Comparison of ENCODE assay signal across 23 cellular contexts in the genomic region with DNA sequence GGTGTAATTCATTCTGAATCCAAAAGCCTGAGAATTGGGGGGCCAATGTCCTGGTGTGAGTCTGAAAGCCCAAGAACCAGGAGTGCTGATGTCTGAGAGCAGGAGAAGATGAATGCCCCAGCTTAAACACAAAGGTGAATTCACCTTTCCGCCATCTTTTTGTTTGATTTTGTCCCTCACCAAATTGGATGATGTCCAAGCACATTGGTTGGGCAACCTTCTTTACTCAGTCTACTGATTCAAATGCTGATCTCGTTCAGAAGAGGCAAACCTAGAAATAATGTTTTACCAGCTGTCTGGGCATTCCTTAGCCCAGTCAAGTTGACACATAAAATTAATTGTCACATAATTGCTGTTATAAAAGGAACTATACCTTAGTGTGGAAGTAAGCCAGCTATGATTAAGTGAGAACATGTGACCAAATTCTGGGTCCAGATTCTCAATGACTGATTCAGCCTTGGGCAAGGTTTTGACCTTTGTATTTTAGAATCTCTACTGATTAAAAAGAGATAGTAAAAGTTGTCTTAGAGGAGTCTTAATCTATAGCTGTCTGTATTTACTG. TPM values are rescaled to one million over a fixed set of nuclear protein-coding genes. Genes with fewer than 3 reads are reported as not detected.
A peak's percentile ranks its signal among the peaks of the same experiment; 100 is the strongest.
DNase-seq lines count a peak whose midpoint lies in the region; ATAC-seq and TF ChIP-seq lines count a peak whose summit lies in the region.
"Had no signal": no experiment of that assay in that cellular context is flagged by ENCODE, and none has a peak within 500 bp of the region (broad histone marks: within the 10 kb centered on the region; RNA-seq: fewer than 3 reads in every experiment).

No MANE protein-coding gene starts in this region.

- H3K4me1 ChIP-seq in PC-3 (ENCODE audit: insufficient read depth, low read length) = peaks cover 5% of the 10 kb centered on the region; the same call in 1 of the 2 replicates
- H3K4me1 ChIP-seq in hepatocyte (ENCODE audit: insufficient read depth) = no peaks in the 10 kb centered on the region
- H3K4me1 ChIP-seq: foreskin keratinocyte had no signal

- no TSS peak for BruUV-seq in PC-3 (replicated peaks; lab: Mats Ljungman, UMichigan)

- WGBS in hepatocyte (ENCODE audit: low lambda C conversion rate, missing lambda C conversion rate) = 90% methylated on average over 2 of the region's 2 CpGs

- H3K9me3 ChIP-seq in PC-3 (ENCODE audit: low read length) = no peaks in the 10 kb centered on the region
- H3K9me3 ChIP-seq in hepatocyte (ENCODE audit: low read depth) = no peaks in the 10 kb centered on the region

- H3K79me2 ChIP-seq in PC-3 (ENCODE audit: low read length) (no peaks in the 10 kb centered on the region), hepatocyte (no peaks in the 10 kb centered on the region)

- intact Hi-C loops in PC-3 (cut with micrococcal nuclease) = no loop called here
- intact Hi-C loops in left colon (cut with DNase I, micrococcal nuclease) = no loop called here
- intact Hi-C loops in activated CD8-positive, alpha-beta T cell treated with anti-CD3 and anti-CD28 coated beads for 36 hours (cut with micrococcal nuclease) = no loop called here

- H3K27ac ChIP-seq in PC-3 (ENCODE audit: low read length) (no peak overlapping the region), hepatocyte (no peak overlapping the region)
- H3K27ac ChIP-seq: foreskin keratinocyte, KMS-11 had no signal

- DNase-seq in A172 (ENCODE audit: low spot score) = peak; percentile 25
- DNase-seq in ELR (ENCODE audit: low read depth) = peak; percentile 62
- peak; percentile 30 for DNase-seq in PC-3
- DNase-seq in left colon = no peak
- no peak for DNase-seq in NCI-H2081 treated with DMSO at 0.1 percent for 48 hours (lab: John Stamatoyannopoulos, UW)
- no peak for DNase-seq in activated CD8-positive, alpha-beta T cell treated with anti-CD3 and anti-CD28 coated beads for 36 hours
- DNase-seq in hepatocyte (ENCODE audit: low spot score) = no peak
- DNase-seq in NCI-H2107 (lab: John Stamatoyannopoulos, UW) = no peak
- DNase-seq: ACHN; activated CD4-positive, CD25-positive, alpha-beta regulatory T cell treated with anti-CD3 and anti-CD28 coated beads, Interleukin-2, amount 50 U/mL, for 72 hours; activated naive CD8-positive, alpha-beta T cell treated with anti-CD3 and anti-CD28 coated beads, Interleukin-2, amount 10 ng/mL, durations not matched to agents 7 days and 5 days; CD4-positive, CD25-positive, alpha-beta regulatory T cell; cortex of kidney; DMS79 treated with DMSO at 0.1 percent for 48 hours; kidney glomerular epithelial cell; NCI-H226; nephron progenitor cell; stimulated activated CD4-positive, alpha-beta T cell treated with anti-CD3 and anti-CD28 coated beads, Interleukin-4, amount 100 ng/mL, for 24 hours; T-helper 9 cell had no signal

- no peaks in the 10 kb centered on the region for H3K9me2 ChIP-seq in PC-3 (replicated peaks; ENCODE audit: low read length)
- H3K9me2 ChIP-seq in hepatocyte (replicated peaks; ENCODE audit: insufficient read depth) = no peaks in the 10 kb centered on the region

- ATAC-seq in PC-3 (no peak; the same call in none of the 2 replicates), left colon (peak; percentile 53)
- ATAC-seq in activated CD8-positive, alpha-beta T cell treated with anti-CD3 and anti-CD28 coated beads for 36 hours = no peak
- ATAC-seq: foreskin keratinocyte, SK-N-SH treated with all-trans-retinoic acid at 6 μM for 48 hours had no signal

- no peaks in the 10 kb centered on the region for H3K4me1 Mint-ChIP-seq in activated CD8-positive, alpha-beta T cell treated with anti-CD3 and anti-CD28 coated beads for 36 hours (ENCODE audit: low read depth)
- H3K4me1 Mint-ChIP-seq: nephron progenitor cell had no signal

- H3K27me3 ChIP-seq in PC-3 (ENCODE audit: low read length) = no peaks in the 10 kb centered on the region
- no peaks in the 10 kb centered on the region for H3K27me3 ChIP-seq in hepatocyte
- H3K27me3 ChIP-seq: foreskin keratinocyte had no signal

- CTCF ChIA-PET in PC-3 (lab: Charles Lee) = interaction anchor here (0.6 kb wide), 1 partner anchor 191 kb away, joined by 3 read pairs; no protein-coding TSS in a partner anchor
- CTCF ChIA-PET in activated CD8-positive, alpha-beta T cell treated with anti-CD3 and anti-CD28 coated beads for 36 hours (lab: Charles Lee) = no interaction called here

- TF ChIP-seq CTCF in PC-3 (conservative IDR thresholded peaks at IDR 0.05; ENCODE audit: low read depth, low read length) = no peak
- TF ChIP-seq CTCF in activated CD8-positive, alpha-beta T cell treated with anti-CD3 and anti-CD28 coated beads for 36 hours (IDR thresholded peaks at IDR 0.05) = no peak
- TF ChIP-seq CTCF in hepatocyte (IDR thresholded peaks at IDR 0.05; ENCODE audit: poor library complexity) = no peak

- H3K36me3 ChIP-seq in PC-3 (ENCODE audit: low read depth, low read length) (no peaks in the 10 kb centered on the region), hepatocyte (replicated peaks; ENCODE audit: insufficient read depth, low read depth) (no peaks in the 10 kb centered on the region)

- no peaks in the 10 kb centered on the region for H3K9me3 Mint-ChIP-seq in activated CD8-positive, alpha-beta T cell treated with anti-CD3 and anti-CD28 coated beads for 36 hours
- H3K9me3 Mint-ChIP-seq: activated naive CD8-positive, alpha-beta T cell treated with anti-CD3 and anti-CD28 coated beads, Interleukin-2, amount 10 ng/mL, durations not matched to agents 7 days and 5 days; nephron progenitor cell had no signal

- H4K20me1 ChIP-seq in PC-3 (ENCODE audit: low read length) = no peaks in the 10 kb centered on the region
- no peaks in the 10 kb centered on the region for H4K20me1 ChIP-seq in hepatocyte (ENCODE audit: insufficient read depth, poor library complexity, severe bottlenecking)

- H3K27ac Mint-ChIP-seq in activated CD8-positive, alpha-beta T cell treated with anti-CD3 and anti-CD28 coated beads for 36 hours = no peak overlapping the region
- H3K27ac Mint-ChIP-seq: activated naive CD8-positive, alpha-beta T cell treated with anti-CD3 and anti-CD28 coated beads, Interleukin-2, amount 10 ng/mL, durations not matched to agents 7 days and 5 days; nephron progenitor cell had no signal

- no peaks in the 10 kb centered on the region for H3F3A ChIP-seq in PC-3 (ENCODE audit: low read length, unreplicated experiment)

- H3K4me3 ChIP-seq in PC-3 (ENCODE audit: low read length) (no peak overlapping the region), hepatocyte (no peak overlapping the region)

- no peaks in the 10 kb centered on the region for H3K36me3 Mint-ChIP-seq in activated CD8-positive, alpha-beta T cell treated with anti-CD3 and anti-CD28 coated beads for 36 hours (ENCODE audit: low read depth)
- H3K36me3 Mint-ChIP-seq: activated naive CD8-positive, alpha-beta T cell treated with anti-CD3 and anti-CD28 coated beads, Interleukin-2, amount 10 ng/mL, durations not matched to agents 7 days and 5 days; CD4-positive, CD25-positive, alpha-beta regulatory T cell had no signal

- H3K4me2 ChIP-seq in PC-3 (ENCODE audit: low read length) = no peak overlapping the region
- no peak overlapping the region for H3K4me2 ChIP-seq in hepatocyte
- H3K4me2 ChIP-seq: KMS-11 had no signal

- no peak overlapping the region for H3K9ac ChIP-seq in PC-3 (ENCODE audit: low read length)
- H3K9ac ChIP-seq: KMS-11 had no signal

- H3K4me3 Mint-ChIP-seq in activated CD8-positive, alpha-beta T cell treated with anti-CD3 and anti-CD28 coated beads for 36 hours = no peak overlapping the region
- H3K4me3 Mint-ChIP-seq: activated naive CD8-positive, alpha-beta T cell treated with anti-CD3 and anti-CD28 coated beads, Interleukin-2, amount 10 ng/mL, durations not matched to agents 7 days and 5 days; brain; CD4-positive, CD25-positive, alpha-beta regulatory T cell; nephron progenitor cell had no signal

- H2AFZ ChIP-seq in PC-3 (ENCODE audit: low read length) (no peak overlapping the region), hepatocyte (no peak overlapping the region)

- peaks cover 2% of the 10 kb centered on the region for H3K27me3 Mint-ChIP-seq in activated CD8-positive, alpha-beta T cell treated with anti-CD3 and anti-CD28 coated beads for 36 hours
- H3K27me3 Mint-ChIP-seq: activated naive CD8-positive, alpha-beta T cell treated with anti-CD3 and anti-CD28 coated beads, Interleukin-2, amount 10 ng/mL, durations not matched to agents 7 days and 5 days; brain had no signal

- POLR2A ChIA-PET in PC-3 (lab: Charles Lee; ENCODE audit: unreplicated experiment) = interaction anchor here (0.5 kb wide), 1 partner anchor 891 kb away, joined by 4 read pairs; no protein-coding TSS in a partner anchor
- POLR2A ChIA-PET in activated CD8-positive, alpha-beta T cell treated with anti-CD3 and anti-CD28 coated beads for 36 hours (lab: Charles Lee) = no interaction called here

RNA-seq across cellular contexts. Expression of a gene that starts 34.5 kb away (rescaled TPM):
- not detected in 2 replicates for total RNA-seq in A172 (2014; rRNA removed; shearing (Covaris generic))
- total RNA-seq in PC-3 (2014; rRNA removed) = 0.47 and 0.52 TPM in 2 replicates
- total RNA-seq in left colon = 100 to 1,000 TPM; 164 to 234 TPM
- under 1 TPM; 0.59 to 0.81 TPM for total RNA-seq in activated CD8-positive, alpha-beta T cell treated with anti-CD3 and anti-CD28 coated beads for 36 hours
- 11.4 and 14.2 TPM in 2 replicates for total RNA-seq in hepatocyte
- 9.6 and 16.6 TPM in 2 replicates for polyA plus RNA-seq in hepatocyte
- total RNA-seq: CD4-positive, CD25-positive, alpha-beta regulatory T cell had no signal
- polyA plus RNA-seq: CD4-positive, CD25-positive, alpha-beta regulatory T cell had no signal

Comparison
In these comparisons a context has a peak if more than half of its experiments do, and no peak if none do; other contexts are left out.
1. DNase-seq: peak in A172 (single experiment), ELR (single experiment) and PC-3 (single experiment); none in left colon (0 of 2), NCI-H2081 treated with DMSO at 0.1 percent for 48 hours (single experiment), activated CD8-positive, alpha-beta T cell treated with anti-CD3 and anti-CD28 coated beads for 36 hours (single experiment), hepatocyte (single experiment) and NCI-H2107 (single experiment).
2. RNA of a gene that starts 34.5 kb away (total RNA-seq): 164 to 234 TPM in left colon; 11.4 to 14.2 TPM in hepatocyte, 0.59 to 0.81 TPM in activated CD8-positive, alpha-beta T cell treated with anti-CD3 and anti-CD28 coated beads for 36 hours, 0.47 to 0.52 TPM in PC-3 and not detected in A172; every median in the first group is over 10 times any median in the second.